In the genomic region with DNA sequence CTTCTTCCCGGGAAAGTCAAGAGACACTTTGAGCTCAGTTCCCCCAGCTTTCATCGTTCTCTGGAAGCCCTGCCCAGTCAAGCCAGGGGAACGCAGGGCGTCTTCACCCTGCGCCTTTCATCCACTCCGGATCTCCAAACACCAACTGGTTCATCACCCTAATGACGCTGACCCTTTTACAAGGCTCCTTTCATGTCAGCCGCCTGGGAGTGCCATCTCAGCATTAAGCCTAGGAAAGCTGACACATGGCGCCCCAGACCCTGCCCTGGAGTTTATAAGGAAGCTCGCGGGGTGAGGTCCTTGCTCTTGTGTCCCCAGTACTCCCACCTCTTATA, we compare ENCODE assay signal across 8 cellular contexts. TPM values are rescaled to one million over a fixed set of nuclear protein-coding genes. Genes with fewer than 3 reads are reported as not detected.
DNase-seq lines count a peak whose midpoint lies in the region; TF ChIP-seq lines count a peak whose summit lies in the region.

No MANE protein-coding gene starts in this region.

- DNase-seq in activated CD4-positive, alpha-beta T cell treated with anti-CD3 and anti-CD28 coated beads, Interleukin-2, amount 10 ng/mL, durations not matched to agents 7 days and 5 days, result no peak
- no peak for DNase-seq in activated CD4-positive, alpha-beta T cell treated with anti-CD3 and anti-CD28 coated beads for 4 hours
- DNase-seq in RPMI8226 (peak; percentile 55), epithelial cell of proximal tubule (ENCODE audit: low read depth) (no peak), NCI-H146 (lab: John Stamatoyannopoulos, UW) (no peak), occipital lobe (lab: John Stamatoyannopoulos, UW) (no peak), AML-193 (lab: John Stamatoyannopoulos, UW) (no peak)

- TF ChIP-seq CTCF in epithelial cell of proximal tubule (conservative IDR thresholded peaks at IDR 0.05; ENCODE audit: low read depth, low read length), result no peak
- TF ChIP-seq CTCF in parathyroid adenoma (IDR thresholded peaks at IDR 0.05), result no peak

- H3K36me3 ChIP-seq in parathyroid adenoma (ENCODE audit: control insufficient read depth, insufficient read depth, low read length), result no peaks in the 10 kb centered on the region

- no peaks in the 10 kb centered on the region for H3K27me3 ChIP-seq in parathyroid adenoma (ENCODE audit: control insufficient read depth, insufficient read depth, low read length)

- H3K4me2 ChIP-seq in parathyroid adenoma (ENCODE audit: low read length), result peak overlapping the region; percentile 82

- peak overlapping the region; percentile 81 for H3K27ac ChIP-seq in parathyroid adenoma

- H3K36me3 Mint-ChIP-seq in activated CD4-positive, alpha-beta T cell treated with anti-CD3 and anti-CD28 coated beads, Interleukin-2, amount 10 ng/mL, durations not matched to agents 7 days and 5 days (ENCODE audit: low read depth), result peaks cover 16% of the 10 kb centered on the region

- H3K27ac Mint-ChIP-seq in activated CD4-positive, alpha-beta T cell treated with anti-CD3 and anti-CD28 coated beads, Interleukin-2, amount 10 ng/mL, durations not matched to agents 7 days and 5 days, result peak overlapping the region; percentile 100

- peak overlapping the region; percentile 79 for H2AFZ ChIP-seq in parathyroid adenoma

- H3K9ac ChIP-seq in parathyroid adenoma, result peak overlapping the region; percentile 13

- H3K4me3 ChIP-seq in epithelial cell of proximal tubule (ENCODE audit: low read depth, low read length) (peak overlapping the region; percentile 94), parathyroid adenoma (ENCODE audit: low read depth, low read length) (peak overlapping the region; percentile 98)

- POLR2A ChIA-PET in activated CD4-positive, alpha-beta T cell treated with anti-CD3 and anti-CD28 coated beads, Interleukin-2, amount 10 ng/mL, durations not matched to agents 7 days and 5 days (lab: Charles Lee), result interaction anchor here (0.6 to 1.1 kb wide), 6 partner anchors 90 to 297 kb away, joined by 3 to 6 read pairs (median 4); partner anchors contain the start of gene DHX58

- CTCF ChIA-PET in activated CD4-positive, alpha-beta T cell treated with anti-CD3 and anti-CD28 coated beads, Interleukin-2, amount 10 ng/mL, durations not matched to agents 7 days and 5 days (lab: Charles Lee), result interaction anchor here (0.6 to 7.5 kb wide), 16 partner anchors 10 to 176 kb away, joined by 3 to 71 read pairs (median 4); partner anchors contain the start of genes DHX58 and GHDC

- peaks cover 68% of the 10 kb centered on the region for H3K4me1 Mint-ChIP-seq in activated CD4-positive, alpha-beta T cell treated with anti-CD3 and anti-CD28 coated beads, Interleukin-2, amount 10 ng/mL, durations not matched to agents 7 days and 5 days

- H3K4me3 Mint-ChIP-seq in activated CD4-positive, alpha-beta T cell treated with anti-CD3 and anti-CD28 coated beads, Interleukin-2, amount 10 ng/mL, durations not matched to agents 7 days and 5 days, result peak overlapping the region; percentile 99

- peaks cover 5% of the 10 kb centered on the region for H3K9me3 Mint-ChIP-seq in activated CD4-positive, alpha-beta T cell treated with anti-CD3 and anti-CD28 coated beads, Interleukin-2, amount 10 ng/mL, durations not matched to agents 7 days and 5 days

- H3K79me2 ChIP-seq in parathyroid adenoma, result peaks cover 52% of the 10 kb centered on the region

- H3K9me3 ChIP-seq in parathyroid adenoma (ENCODE audit: control insufficient read depth, low read length), result no peaks in the 10 kb centered on the region

- H3K27me3 Mint-ChIP-seq in activated CD4-positive, alpha-beta T cell treated with anti-CD3 and anti-CD28 coated beads, Interleukin-2, amount 10 ng/mL, durations not matched to agents 7 days and 5 days, result no peaks in the 10 kb centered on the region

- H3K4me1 ChIP-seq in parathyroid adenoma, result peaks cover 15% of the 10 kb centered on the region

RNA-seq across cellular contexts. Expression of gene DNAJC7, which starts 0.6 kb away (rescaled TPM):
- 10 to 100 TPM; 93.3 to 94.8 TPM for total RNA-seq in activated CD4-positive, alpha-beta T cell treated with anti-CD3 and anti-CD28 coated beads, Interleukin-2, amount 10 ng/mL, durations not matched to agents 7 days and 5 days
- total RNA-seq in epithelial cell of proximal tubule (57.6 and 66.8 TPM in 2 replicates), occipital lobe (78.0 TPM)

RNA-seq across cellular contexts. Expression of gene NKIRAS2, which starts 2.1 kb away (rescaled TPM):
- total RNA-seq in activated CD4-positive, alpha-beta T cell treated with anti-CD3 and anti-CD28 coated beads, Interleukin-2, amount 10 ng/mL, durations not matched to agents 7 days and 5 days, result 10 to 100 TPM; 23.3 to 25.5 TPM
- 37.7 and 53.3 TPM in 2 replicates for total RNA-seq in epithelial cell of proximal tubule
- 31.5 TPM for total RNA-seq in occipital lobe

RNA-seq across cellular contexts. Expression of gene C17orf113, which starts 32.6 kb away (rescaled TPM):
- total RNA-seq in activated CD4-positive, alpha-beta T cell treated with anti-CD3 and anti-CD28 coated beads, Interleukin-2, amount 10 ng/mL, durations not matched to agents 7 days and 5 days, result under 1 TPM in 1 of 2 experiments, not detected in 1; 0.04 TPM
- total RNA-seq in epithelial cell of proximal tubule, result 0.07 and 0.98 TPM in 2 replicates
- 3.7 TPM for total RNA-seq in occipital lobe

RNA-seq across cellular contexts. Expression of gene CNP, which starts 51.2 kb away (rescaled TPM):
- 10 to 100 TPM; 81.2 to 97.5 TPM for total RNA-seq in activated CD4-positive, alpha-beta T cell treated with anti-CD3 and anti-CD28 coated beads, Interleukin-2, amount 10 ng/mL, durations not matched to agents 7 days and 5 days
- total RNA-seq in epithelial cell of proximal tubule (69.8 and 75.9 TPM in 2 replicates), occipital lobe (40.7 TPM)
